11 cellular contexts compared by ENCODE assay signal in the genomic region with DNA sequence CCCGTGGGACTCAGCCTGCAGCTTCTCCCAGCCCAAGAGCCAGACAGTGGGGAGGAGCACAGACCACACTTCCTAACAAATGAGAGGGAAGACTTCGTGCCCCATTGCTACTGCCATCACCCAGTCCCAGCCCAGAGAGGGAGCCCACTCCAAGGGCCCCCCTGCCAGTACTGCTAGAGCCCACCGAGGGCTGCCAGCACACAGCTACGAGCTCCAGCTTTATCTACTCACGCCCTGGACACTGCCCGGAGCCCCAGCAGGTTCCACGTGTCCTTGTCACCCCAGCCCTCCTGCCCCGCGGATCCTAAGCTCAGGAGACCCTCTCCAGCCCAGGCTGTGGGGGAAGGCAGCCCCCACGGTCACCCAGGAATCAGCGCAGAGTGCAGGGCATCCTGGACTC. TPM values are rescaled to one million over a fixed set of nuclear protein-coding genes. Genes with fewer than 3 reads are reported as not detected.
A peak's percentile ranks its signal among the peaks of the same experiment; 100 is the strongest.
DNase-seq lines count a peak whose midpoint lies in the region; ATAC-seq, FAIRE-seq and TF ChIP-seq lines count a peak whose summit lies in the region.
"Had no signal": no experiment of that assay in that cellular context is flagged by ENCODE, and none has a peak within 500 bp of the region (broad histone marks: within the 10 kb centered on the region; RNA-seq: fewer than 3 reads in every experiment).

No MANE protein-coding gene starts in this region.

- no peak overlapping the region for H3K9ac ChIP-seq in HepG2 (ENCODE audit: insufficient read depth, low read depth, low read length)

- peaks cover 22% of the 10 kb centered on the region for H3K4me1 Mint-ChIP-seq in activated CD8-positive, alpha-beta T cell treated with anti-CD3 and anti-CD28 coated beads for 36 hours (ENCODE audit: low read depth)

- 0 out of 5 replicates have a peak, but pooled peaks cover 0 to 3% of the 10 kb centered on the region in 2 experiments for H3K36me3 ChIP-seq in HepG2 (replicated peaks in 1 of 2; ENCODE audit: control insufficient read depth in 1 of 2, insufficient read depth in 2 of 2, low read length in 2 of 2)
- H3K36me3 ChIP-seq in upper lobe of left lung, result no peaks in the 10 kb centered on the region

- H3K4me3 Mint-ChIP-seq in activated CD8-positive, alpha-beta T cell treated with anti-CD3 and anti-CD28 coated beads for 36 hours, result peak overlapping the region; percentile 85

- H3K4me2 ChIP-seq in HepG2 (ENCODE audit: low read depth, low read length), result peak overlapping the region; percentile 65; the same call in 1 of the 2 replicates

- in situ Hi-C loops in HepG2 (cut with HindIII; ENCODE audit: extremely low pct_ligation_motif_present, low pct_unique_long_range_greater_than_20kb), result loop anchor here (10.0 to 25.0 kb wide), 2 partner anchors 71 to 152 kb away; a partner anchor contains a TSS

- POLR2A ChIA-PET in activated CD8-positive, alpha-beta T cell treated with anti-CD3 and anti-CD28 coated beads for 36 hours (lab: Charles Lee), result no interaction called here
- POLR2A ChIA-PET in HepG2 (lab: Yijun Ruan, JAX), result no interaction called here

- no peak overlapping the region for H3K27ac ChIP-seq in HepG2 (ENCODE audit: extremely low read length, insufficient read depth, low read length)
- H3K27ac ChIP-seq in upper lobe of left lung, result no peak overlapping the region

- 71% methylated on average over 8 of the region's 11 CpGs for WGBS in HepG2 (ENCODE audit: low lambda C conversion rate)
- WGBS in upper lobe of left lung, 2 donors, result 54 to 83% methylated on average over 1 to 9 of the region's 11 CpGs

- TF ChIP-seq EP300 in HepG2 (IDR thresholded peaks at IDR 0.05; ENCODE audit: low read depth in 2 of 2, low read length in 2 of 2) (no peak), HepG2 (CRISPR knock-in tag; IDR thresholded peaks at IDR 0.05; ENCODE audit: borderline replicate concordance) (no peak), upper lobe of left lung (IDR thresholded peaks at IDR 0.05) (no peak)

- no peak for FAIRE-seq in HepG2 (lab: Jason Lieb, UNC)
- FAIRE-seq in GM19239 (lab: Jason Lieb, UNC), result no peak

- H3K9me3 ChIP-seq in HepG2 (ENCODE audit: low read length), result no peaks in the 10 kb centered on the region
- no peaks in the 10 kb centered on the region for H3K9me3 ChIP-seq in upper lobe of left lung
- H3K9me3 ChIP-seq: heart left ventricle had no signal

- intact Hi-C loops in activated CD8-positive, alpha-beta T cell treated with anti-CD3 and anti-CD28 coated beads for 36 hours (cut with micrococcal nuclease), result no loop called here
- intact Hi-C loops in HepG2 (cut with micrococcal nuclease; ENCODE audit: unreplicated experiment), result no loop called here

- no TSS peak for BruUV-seq in HepG2 (replicated peaks; lab: Mats Ljungman, UMichigan)

- no peak for TF ChIP-seq RAD21 in HepG2 (CRISPR knock-in tag; IDR thresholded peaks at IDR 0.05)

- DNase-seq in activated naive CD4-positive, alpha-beta T cell treated with anti-CD3 and anti-CD28 coated beads, Interleukin-2, amount 50 U/mL, for 72 hours (ENCODE audit: low spot score in 2 of 2), result no peak
- DNase-seq in activated naive CD4-positive, alpha-beta T cell treated with Interleukin-2 at 50 U/mL for 16 hours, result no peak
- DNase-seq in activated CD8-positive, alpha-beta T cell treated with anti-CD3 and anti-CD28 coated beads for 36 hours, result no peak
- DNase-seq in HepG2 (ENCODE audit: low spot score) (no peak), upper lobe of left lung (no peak), SHP77 treated with DMSO at 0.1 percent for 48 hours (lab: John Stamatoyannopoulos, UW) (no peak), amygdala (lab: John Stamatoyannopoulos, UW) (no peak), GM19239 (ENCODE audit: insufficient read length, low spot score) (no peak)
- DNase-seq: heart left ventricle, T-helper 9 cell had no signal

- TF ChIP-seq POLR2A in HepG2 (IDR thresholded peaks at IDR 0.05; ENCODE audit: insufficient read depth in 1 of 2, low read depth in 2 of 2, low read length in 2 of 2) (no peak), upper lobe of left lung (IDR thresholded peaks at IDR 0.05) (no peak)

- peak overlapping the region; percentile 77 to 78 for H3K27ac Mint-ChIP-seq in activated naive CD4-positive, alpha-beta T cell treated with anti-CD3 and anti-CD28 coated beads, Interleukin-2, amount 50 U/mL, for 72 hours
- no peak overlapping the region for H3K27ac Mint-ChIP-seq in activated CD8-positive, alpha-beta T cell treated with anti-CD3 and anti-CD28 coated beads for 36 hours

- peaks cover 13 to 32% of the 10 kb centered on the region in 2 donors for H3K36me3 Mint-ChIP-seq in activated naive CD4-positive, alpha-beta T cell treated with anti-CD3 and anti-CD28 coated beads, Interleukin-2, amount 50 U/mL, for 72 hours
- H3K36me3 Mint-ChIP-seq in activated CD8-positive, alpha-beta T cell treated with anti-CD3 and anti-CD28 coated beads for 36 hours (ENCODE audit: low read depth), result peaks cover 36% of the 10 kb centered on the region

- CTCF ChIA-PET in activated CD8-positive, alpha-beta T cell treated with anti-CD3 and anti-CD28 coated beads for 36 hours (lab: Charles Lee), result interaction anchor here (0.6 to 0.8 kb wide), 3 partner anchors 57 to 152 kb away, joined by 3 to 5 read pairs (median 3); a partner anchor contains a TSS
- CTCF ChIA-PET in HepG2 (lab: Yijun Ruan, JAX; ENCODE audit: low intra/inter-chr PET ratio, low total read pairs), result no interaction called here

- peaks cover 4% of the 10 kb centered on the region for H3K79me2 ChIP-seq in HepG2 (ENCODE audit: insufficient read depth, low read length)

- H3K4me1 ChIP-seq in HepG2 (ENCODE audit: insufficient read depth, low read length) (peaks cover 10% of the 10 kb centered on the region), upper lobe of left lung (peaks cover 0 to 20% (median 14%) of the 10 kb centered on the region in 4 donors)

- no peak for ATAC-seq in activated naive CD4-positive, alpha-beta T cell treated with anti-CD3 and anti-CD28 coated beads, Interleukin-2, amount 50 U/mL, for 72 hours
- ATAC-seq in activated CD8-positive, alpha-beta T cell treated with anti-CD3 and anti-CD28 coated beads for 36 hours, result no peak
- ATAC-seq in HepG2, result peak; percentile 18
- ATAC-seq in upper lobe of left lung (ENCODE audit: low FRiP score in 2 of 2), result peak; percentile 3 to 6
- ATAC-seq: sciatic nerve had no signal

- H3K27me3 ChIP-seq in HepG2 (ENCODE audit: control insufficient read depth in 1 of 2, insufficient read depth in 2 of 2, low read length in 2 of 2), result no peaks in the 10 kb centered on the region; a peak in 1 of 5 replicates
- H3K27me3 ChIP-seq in upper lobe of left lung, result peaks cover 0 to 11% (median 4%) of the 10 kb centered on the region in 4 donors

- TF ChIP-seq CTCF in activated CD8-positive, alpha-beta T cell treated with anti-CD3 and anti-CD28 coated beads for 36 hours (IDR thresholded peaks at IDR 0.05), result no peak
- TF ChIP-seq CTCF in HepG2 (CRISPR knock-in tag; IDR thresholded peaks at IDR 0.05) (no peak), upper lobe of left lung (IDR thresholded peaks at IDR 0.05) (no peak)

- no peak overlapping the region for H2AFZ ChIP-seq in HepG2 (ENCODE audit: low read length)

- H4K20me1 ChIP-seq in HepG2 (ENCODE audit: insufficient read depth, low read length), result no peaks in the 10 kb centered on the region

- H3K27me3 Mint-ChIP-seq in activated CD8-positive, alpha-beta T cell treated with anti-CD3 and anti-CD28 coated beads for 36 hours, result peaks cover 4% of the 10 kb centered on the region

- H3K9me3 Mint-ChIP-seq in activated naive CD4-positive, alpha-beta T cell treated with anti-CD3 and anti-CD28 coated beads, Interleukin-2, amount 50 U/mL, for 72 hours, result no peaks in the 10 kb centered on the region
- H3K9me3 Mint-ChIP-seq in activated CD8-positive, alpha-beta T cell treated with anti-CD3 and anti-CD28 coated beads for 36 hours, result no peaks in the 10 kb centered on the region

- peak overlapping the region in 1 of 3 experiments; percentile 13; a peak in 1 of 6 replicates for H3K4me3 ChIP-seq in HepG2 (replicated peaks in 1 of 3; ENCODE audit: insufficient read depth in 1 of 3, low read depth in 2 of 3, low read length in 3 of 3)
- peak overlapping the region in 1 of 4 donors; percentile 83 for H3K4me3 ChIP-seq in upper lobe of left lung

TF ChIP-seq in HepG2, 621 proteins besides CTCF, POLR2A, EP300 and RAD21 (continues in another document):
- TF ChIP-seq ZC3H4 (CRISPR knock-in tag; IDR thresholded peaks at IDR 0.05; ENCODE audit: borderline replicate concordance) (no peak), SRSF1 (optimal IDR thresholded peaks at IDR 0.05; ENCODE audit: low read depth, low read length) (no peak), FOXJ3 (CRISPR knock-in tag; IDR thresholded peaks at IDR 0.05; ENCODE audit: borderline replicate concordance) (no peak), ZSCAN22 (CRISPR knock-in tag; IDR thresholded peaks at IDR 0.05) (no peak), HMG20B (CRISPR knock-in tag; conservative IDR thresholded peaks at IDR 0.05) (no peak)

RNA-seq across cellular contexts. Expression of a gene that starts 1.9 kb away (rescaled TPM):
- 100 to 1,000 TPM; 131 to 158 TPM for total RNA-seq in activated naive CD4-positive, alpha-beta T cell treated with anti-CD3 and anti-CD28 coated beads, Interleukin-2, amount 50 U/mL, for 72 hours
- 100 to 1,000 TPM; 140 to 141 TPM for total RNA-seq in activated CD8-positive, alpha-beta T cell treated with anti-CD3 and anti-CD28 coated beads for 36 hours
- total RNA-seq in HepG2 (2016; rRNA removed; fragmentation: Illumina TruSeq; extraction: Trizol) (1.6 and 17.1 TPM in 2 replicates), upper lobe of left lung (100 to 1,000 TPM in 1 of 6 donors, 10 to 100 TPM in 5; 28.1 to 172 (median 70.4) TPM)
- total RNA-seq in HepG2 (2016; cell fraction: cytosol; rRNA removed; fragmentation: Illumina TruSeq; extraction: Trizol; ENCODE audit: low read depth), result 3.1 and 4.3 TPM in 2 replicates
- 2.1 and 14.5 TPM in 2 replicates for total RNA-seq in HepG2 (2016; cell fraction: insoluble cytoplasmic fraction; rRNA removed; fragmentation: Illumina TruSeq; extraction: Trizol)
- total RNA-seq in HepG2 (2016; cell fraction: membrane; rRNA removed; fragmentation: Illumina TruSeq; extraction: Trizol), result 1.4 and 1.5 TPM in 2 replicates
- 25.3 and 27.2 TPM in 2 replicates for total RNA-seq in HepG2 (2016; cell fraction: nucleus; rRNA removed; fragmentation: Illumina TruSeq; extraction: Trizol)
- polyA plus RNA-seq in HepG2 (2011; rRNA removed), result 43.7 and 47.8 TPM in 2 replicates
- 2.5 and 3.4 TPM in 2 replicates for polyA plus RNA-seq in HepG2 (2011; cell fraction: cytosol; rRNA removed)
- 253 and 302 TPM in 2 replicates for polyA plus RNA-seq in HepG2 (2011; cell fraction: nucleus; rRNA removed)
- polyA plus RNA-seq in HepG2 (2012), result 59.0 and 63.8 TPM in 2 replicates
- 0.15 and 0.26 TPM in 2 replicates for polyA plus RNA-seq in HepG2 (2016; cell fraction: cytosol; fragmentation: Illumina TruSeq; extraction: Trizol; ENCODE audit: low read depth)
- polyA plus RNA-seq in HepG2 (2016; cell fraction: insoluble cytoplasmic fraction; fragmentation: Illumina TruSeq; extraction: Trizol; ENCODE audit: low read depth), result 1.8 and 2.0 TPM in 2 replicates
- polyA plus RNA-seq in HepG2 (2016; cell fraction: membrane; fragmentation: Illumina TruSeq; extraction: Trizol; ENCODE audit: low read depth), result 0.35 and 0.44 TPM in 2 replicates
- 158 and 176 TPM in 2 replicates for polyA plus RNA-seq in HepG2 (2016; cell fraction: nucleus; fragmentation: Illumina TruSeq; extraction: Trizol; ENCODE audit: insufficient read depth, low read depth)
- 5.2 and 7.9 TPM in 2 replicates for polyA minus RNA-seq in HepG2 (2011; rRNA and poly(A)+ RNA removed; ENCODE audit: low replicate concordance)
- polyA minus RNA-seq in HepG2 (2011; cell fraction: cytosol; rRNA and poly(A)+ RNA removed), result 2.3 and 2.6 TPM in 2 replicates
- polyA minus RNA-seq in HepG2 (2011; cell fraction: nucleus; rRNA and poly(A)+ RNA removed), result 58.6 and 68.8 TPM in 2 replicates

Comparison
In these comparisons a context has a peak if more than half of its experiments do, and no peak if none do; other contexts are left out.
1. ATAC-seq: peak in HepG2 (single experiment) and upper lobe of left lung (2 of 2); none in activated naive CD4-positive, alpha-beta T cell treated with anti-CD3 and anti-CD28 coated beads, Interleukin-2, amount 50 U/mL, for 72 hours (0 of 2) and activated CD8-positive, alpha-beta T cell treated with anti-CD3 and anti-CD28 coated beads for 36 hours (single experiment).